27 cellular contexts compared by ENCODE assay signal in genomic region chr1:9028921-9029715, GRCh38. TPM values are rescaled to one million over a fixed set of nuclear protein-coding genes. Genes with fewer than 3 reads are reported as not detected.
DNase-seq lines count a peak whose midpoint lies in the region; ATAC-seq, FAIRE-seq and TF ChIP-seq lines count a peak whose summit lies in the region.
"Had no signal": no experiment of that assay in that cellular context is flagged by ENCODE, and none has a peak within 500 bp of the region (broad histone marks: within the 10 kb centered on the region; RNA-seq: fewer than 3 reads in every experiment).

No MANE protein-coding gene starts in this region.

- peaks cover 37% of the 10 kb centered on the region for H3K4me1 ChIP-seq in DOHH2 (ENCODE audit: control insufficient read depth, low read length)
- no peaks in the 10 kb centered on the region for H3K4me1 ChIP-seq in endothelial cell of umbilical vein (ENCODE audit: control insufficient read depth, extremely low read depth, insufficient read depth, low read length)
- H3K4me1 ChIP-seq: breast epithelium, gastrocnemius medialis, lower lobe of right lung had no signal

- DNase-seq in MV-4-11 (lab: John Stamatoyannopoulos, UW), result peak; percentile 68
- no peak for DNase-seq in endothelial cell of umbilical vein (ENCODE audit: low read depth, low spot score)
- DNase-seq in activated effector memory CD4-positive, alpha-beta T cell treated with Interleukin-2 at 50 U/mL for 16 hours, result no peak
- DNase-seq in NCI-H2107 treated with DMSO at 0.1 percent for 48 hours (lab: John Stamatoyannopoulos, UW; ENCODE audit: unreplicated experiment), result no peak
- DNase-seq: activated CD4-positive, alpha-beta memory T cell treated with anti-CD3 and anti-CD28 coated beads, Interleukin-2, amount 10 ng/mL, durations not matched to agents 7 days and 5 days; adrenal gland; DMS79 treated with DMSO at 0.1 percent for 48 hours; gastrocnemius medialis; GM23248; hypothalamus; islet precursor cell; NCI-H1417; NCI-H524; stimulated activated CD4-positive, alpha-beta T cell treated with anti-CD3 and anti-CD28 coated beads, Interleukin-1b, Interleukin-23, amount 100 ng/mL, for 48 hours; T-helper 9 cell had no signal

- CTCF ChIA-PET in endothelial cell of umbilical vein (lab: Charles Lee), result interaction anchor here (1.0 to 1.6 kb wide), 3 partner anchors 24 to 72 kb away, joined by 3 to 4 read pairs (median 4); no protein-coding TSS in a partner anchor

- H3K27ac ChIP-seq in DOHH2 (ENCODE audit: low read depth, low read length) (no peak overlapping the region), endothelial cell of umbilical vein (ENCODE audit: insufficient read depth, low read depth, low read length) (no peak overlapping the region)
- H3K27ac ChIP-seq: adrenal gland, breast epithelium, gastrocnemius medialis, GM23248, lower lobe of right lung, skin epidermis had no signal

- H3K27ac Mint-ChIP-seq in nephron, result peak overlapping the region; percentile 58 to 73 (median 71)
- H3K27ac Mint-ChIP-seq: activated CD4-positive, alpha-beta memory T cell treated with anti-CD3 and anti-CD28 coated beads, Interleukin-2, amount 10 ng/mL, durations not matched to agents 7 days and 5 days; dendritic cell treated with granulocyte-macrophage colony-stimulating factor and Interleukin-4, amounts not matched to agents 40 ng/mL and 50 ng/mL, for 4 days; progenitor cell of endocrine pancreas; stimulated activated effector memory CD8-positive, alpha-beta T cell treated with anti-CD3 and anti-CD28 coated beads, Interleukin-12 subunit alpha, Interleukin-12 subunit beta, amount 100 ng/mL, for 72 hours had no signal

- intact Hi-C loops in endothelial cell of umbilical vein (cut with micrococcal nuclease), result no loop called here

- H3F3A ChIP-seq in DOHH2 (ENCODE audit: control insufficient read depth, insufficient read depth), result peaks cover 7% of the 10 kb centered on the region

- H3K9ac ChIP-seq in endothelial cell of umbilical vein (replicated peaks; ENCODE audit: extremely low read depth, insufficient read depth, low read length), result no peak overlapping the region
- H3K9ac ChIP-seq: GM23248 had no signal

- FAIRE-seq in endothelial cell of umbilical vein (lab: Jason Lieb, UNC), result peak; percentile 8
- FAIRE-seq: endometrium had no signal

- no peak for ATAC-seq in HG03280 (IDR thresholded peaks at IDR 0.05; ENCODE audit: unreplicated experiment)
- ATAC-seq: activated CD4-positive, CD25-positive, alpha-beta regulatory T cell treated with anti-CD3 and anti-CD28 coated beads, Interleukin-2, amount 50 U/mL, for 24 hours; gastrocnemius medialis; lower lobe of right lung; stimulated activated effector memory CD8-positive, alpha-beta T cell treated with anti-CD3 and anti-CD28 coated beads, Interleukin-12 subunit alpha, Interleukin-12 subunit beta, amount 100 ng/mL, for 72 hours had no signal

- H2AFZ ChIP-seq in endothelial cell of umbilical vein (ENCODE audit: low read depth, low read length), result no peak overlapping the region
- H2AFZ ChIP-seq: GM23248 had no signal

- TF ChIP-seq CTCF in DOHH2 (IDR thresholded peaks at IDR 0.05; ENCODE audit: low read depth, low read length, poor library complexity, severe bottlenecking), result no peak
- no peak for TF ChIP-seq CTCF in endothelial cell of umbilical vein (IDR thresholded peaks at IDR 0.05; ENCODE audit: extremely low read depth in 1 of 2, insufficient read depth in 1 of 2, low read depth in 1 of 2, low read length in 2 of 2)
- TF ChIP-seq CTCF in nephron (IDR thresholded peaks at IDR 0.05; ENCODE audit: unreplicated experiment in 3 of 3), result no peak

- POLR2A ChIA-PET in endothelial cell of umbilical vein (lab: Charles Lee), result no interaction called here

- no peaks in the 10 kb centered on the region for H3K9me1 ChIP-seq in endothelial cell of umbilical vein (replicated peaks; ENCODE audit: control insufficient read depth, extremely low read depth, insufficient read depth, low read length)

- peaks cover 12% of the 10 kb centered on the region for H3K9me3 Mint-ChIP-seq in nephron
- H3K9me3 Mint-ChIP-seq: stimulated activated effector memory CD8-positive, alpha-beta T cell treated with anti-CD3 and anti-CD28 coated beads, Interleukin-12 subunit alpha, Interleukin-12 subunit beta, amount 100 ng/mL, for 72 hours had no signal

- H3K36me3 ChIP-seq in DOHH2 (ENCODE audit: control insufficient read depth, low read length), result no peaks in the 10 kb centered on the region
- no peaks in the 10 kb centered on the region for H3K36me3 ChIP-seq in endothelial cell of umbilical vein (ENCODE audit: control insufficient read depth in 2 of 2, extremely low read depth in 1 of 2, insufficient read depth in 2 of 2, low read length in 2 of 2)
- H3K36me3 ChIP-seq: adrenal gland, breast epithelium, gastrocnemius medialis, lower lobe of right lung had no signal

- no peaks in the 10 kb centered on the region for H3K9me2 ChIP-seq in DOHH2 (replicated peaks; ENCODE audit: control insufficient read depth, low read length)

- H3K4me3 ChIP-seq in DOHH2 (ENCODE audit: low read length) (no peak overlapping the region), endothelial cell of umbilical vein (replicated peaks in 1 of 3; ENCODE audit: insufficient read depth in 1 of 3, low read depth in 1 of 3, low read length in 3 of 3) (no peak overlapping the region)
- H3K4me3 ChIP-seq: adrenal gland, breast epithelium, gastrocnemius medialis, GM23248, lower lobe of right lung, skin epidermis had no signal

- H3K9me3 ChIP-seq in DOHH2 (ENCODE audit: control insufficient read depth, insufficient read depth, low read length) (peaks cover 25% of the 10 kb centered on the region), endothelial cell of umbilical vein (replicated peaks; ENCODE audit: control insufficient read depth, insufficient read depth, low read length) (no peaks in the 10 kb centered on the region)
- H3K9me3 ChIP-seq: adrenal gland, gastrocnemius medialis, lower lobe of right lung had no signal

- H3K27me3 ChIP-seq in DOHH2 (ENCODE audit: control insufficient read depth, low read length), result no peaks in the 10 kb centered on the region
- H3K27me3 ChIP-seq in endothelial cell of umbilical vein (ENCODE audit: control insufficient read depth in 2 of 2, insufficient read depth in 2 of 2, low read length in 2 of 2), result peaks cover 0 to 6% of the 10 kb centered on the region in 2 experiments
- H3K27me3 ChIP-seq: adrenal gland, breast epithelium, gastrocnemius medialis had no signal

- H3K4me1 Mint-ChIP-seq in nephron, result peaks cover 9% of the 10 kb centered on the region
- H3K4me1 Mint-ChIP-seq: activated CD4-positive, alpha-beta memory T cell treated with anti-CD3 and anti-CD28 coated beads, Interleukin-2, amount 10 ng/mL, durations not matched to agents 7 days and 5 days; stimulated activated effector memory CD8-positive, alpha-beta T cell treated with anti-CD3 and anti-CD28 coated beads, Interleukin-12 subunit alpha, Interleukin-12 subunit beta, amount 100 ng/mL, for 72 hours had no signal

- no TSS peak for BruUV-seq in endothelial cell of umbilical vein (replicated peaks; lab: Mats Ljungman, UMichigan)

- 0 out of 2 replicates have a peak overlapping the region, but pooled peaks have one; percentile 1 for H3K4me2 ChIP-seq in DOHH2 (ENCODE audit: low read length)
- H3K4me2 ChIP-seq in endothelial cell of umbilical vein (ENCODE audit: insufficient read depth, low read length), result no peak overlapping the region

- TF ChIP-seq POLR2A in endothelial cell of umbilical vein (IDR thresholded peaks at IDR 0.05; ENCODE audit: low read depth, low read length), result no peak

- no peaks in the 10 kb centered on the region for H3K36me3 Mint-ChIP-seq in nephron (ENCODE audit: low read depth)
- H3K36me3 Mint-ChIP-seq: stimulated activated effector memory CD8-positive, alpha-beta T cell treated with anti-CD3 and anti-CD28 coated beads, Interleukin-12 subunit alpha, Interleukin-12 subunit beta, amount 100 ng/mL, for 72 hours had no signal

- H3K4me3 Mint-ChIP-seq in nephron, result no peak overlapping the region
- H3K4me3 Mint-ChIP-seq: activated CD4-positive, alpha-beta memory T cell treated with anti-CD3 and anti-CD28 coated beads, Interleukin-2, amount 10 ng/mL, durations not matched to agents 7 days and 5 days; dendritic cell treated with granulocyte-macrophage colony-stimulating factor and Interleukin-4, amounts not matched to agents 40 ng/mL and 50 ng/mL, for 4 days; stimulated activated effector memory CD8-positive, alpha-beta T cell treated with anti-CD3 and anti-CD28 coated beads, Interleukin-12 subunit alpha, Interleukin-12 subunit beta, amount 100 ng/mL, for 72 hours had no signal

- dilution Hi-C loops in endothelial cell of umbilical vein (cut with MboI; ENCODE audit: extremely low pct_ligation_motif_present, low sequenced_read_pairs), result no loop called here

- H4K20me1 ChIP-seq in DOHH2 (ENCODE audit: control insufficient read depth, insufficient read depth, low read depth, low read length), result no peaks in the 10 kb centered on the region
- H4K20me1 ChIP-seq in endothelial cell of umbilical vein (replicated peaks; ENCODE audit: control insufficient read depth, extremely low read depth, insufficient read depth, low read length), result no peaks in the 10 kb centered on the region

- H3K27me3 Mint-ChIP-seq in nephron (ENCODE audit: low read depth), result peaks cover 27% of the 10 kb centered on the region
- H3K27me3 Mint-ChIP-seq: progenitor cell of endocrine pancreas had no signal

- H3K79me2 ChIP-seq in DOHH2 (ENCODE audit: control insufficient read depth, low read length), result no peaks in the 10 kb centered on the region
- H3K79me2 ChIP-seq in endothelial cell of umbilical vein (ENCODE audit: control insufficient read depth, insufficient read depth, low read length), result no peaks in the 10 kb centered on the region

TF ChIP-seq in endothelial cell of umbilical vein, 7 proteins besides CTCF, POLR2A, EP300 and RAD21 (continues in another document):
- no peak for TF ChIP-seq MYC (IDR thresholded peaks at IDR 0.05; ENCODE audit: low read depth, low read length)

RNA-seq across cellular contexts. Expression of gene SLC2A7, which starts 2.9 kb away (rescaled TPM):
- not detected in 2 replicates for total RNA-seq in endothelial cell of umbilical vein
- not detected in 2 replicates for polyA plus RNA-seq in endothelial cell of umbilical vein
- polyA plus RNA-seq in endothelial cell of umbilical vein (2011; cell fraction: cytosol; rRNA removed), result not detected in 2 replicates
- not detected in 2 replicates for polyA plus RNA-seq in endothelial cell of umbilical vein (2011; cell fraction: nucleus; rRNA removed)
- polyA plus RNA-seq in endothelial cell of umbilical vein (2012), result not detected in 2 replicates
- not detected in 2 replicates for polyA minus RNA-seq in endothelial cell of umbilical vein
- polyA minus RNA-seq in endothelial cell of umbilical vein (2011; cell fraction: cytosol; rRNA and poly(A)+ RNA removed), result not detected
- polyA minus RNA-seq in endothelial cell of umbilical vein (2011; cell fraction: nucleus; rRNA and poly(A)+ RNA removed), result not detected in 2 replicates
- total RNA-seq: activated CD4-positive, alpha-beta memory T cell treated with anti-CD3 and anti-CD28 coated beads, Interleukin-2, amount 10 ng/mL, durations not matched to agents 7 days and 5 days; adrenal gland; breast epithelium; gastrocnemius medialis; GM23248; lower lobe of right lung; progenitor cell of endocrine pancreas; temporal lobe had no signal
- polyA plus RNA-seq: adrenal gland, GM23248 had no signal

RNA-seq across cellular contexts. Expression of gene SLC2A5, which starts 40.3 kb away (rescaled TPM):
- not detected in 2 replicates for total RNA-seq in endothelial cell of umbilical vein
- polyA plus RNA-seq in endothelial cell of umbilical vein, result not detected in 2 replicates
- polyA plus RNA-seq in endothelial cell of umbilical vein (2011; cell fraction: cytosol; rRNA removed), result not detected in 2 replicates
- not detected in 2 replicates for polyA plus RNA-seq in endothelial cell of umbilical vein (2011; cell fraction: nucleus; rRNA removed)
- not detected in 2 replicates for polyA plus RNA-seq in endothelial cell of umbilical vein (2012)
- not detected in 2 replicates for polyA minus RNA-seq in endothelial cell of umbilical vein
- not detected for polyA minus RNA-seq in endothelial cell of umbilical vein (2011; cell fraction: cytosol; rRNA and poly(A)+ RNA removed)
- polyA minus RNA-seq in endothelial cell of umbilical vein (2011; cell fraction: nucleus; rRNA and poly(A)+ RNA removed), result not detected in 2 replicates
- total RNA-seq: progenitor cell of endocrine pancreas had no signal
